In the genomic region with DNA sequence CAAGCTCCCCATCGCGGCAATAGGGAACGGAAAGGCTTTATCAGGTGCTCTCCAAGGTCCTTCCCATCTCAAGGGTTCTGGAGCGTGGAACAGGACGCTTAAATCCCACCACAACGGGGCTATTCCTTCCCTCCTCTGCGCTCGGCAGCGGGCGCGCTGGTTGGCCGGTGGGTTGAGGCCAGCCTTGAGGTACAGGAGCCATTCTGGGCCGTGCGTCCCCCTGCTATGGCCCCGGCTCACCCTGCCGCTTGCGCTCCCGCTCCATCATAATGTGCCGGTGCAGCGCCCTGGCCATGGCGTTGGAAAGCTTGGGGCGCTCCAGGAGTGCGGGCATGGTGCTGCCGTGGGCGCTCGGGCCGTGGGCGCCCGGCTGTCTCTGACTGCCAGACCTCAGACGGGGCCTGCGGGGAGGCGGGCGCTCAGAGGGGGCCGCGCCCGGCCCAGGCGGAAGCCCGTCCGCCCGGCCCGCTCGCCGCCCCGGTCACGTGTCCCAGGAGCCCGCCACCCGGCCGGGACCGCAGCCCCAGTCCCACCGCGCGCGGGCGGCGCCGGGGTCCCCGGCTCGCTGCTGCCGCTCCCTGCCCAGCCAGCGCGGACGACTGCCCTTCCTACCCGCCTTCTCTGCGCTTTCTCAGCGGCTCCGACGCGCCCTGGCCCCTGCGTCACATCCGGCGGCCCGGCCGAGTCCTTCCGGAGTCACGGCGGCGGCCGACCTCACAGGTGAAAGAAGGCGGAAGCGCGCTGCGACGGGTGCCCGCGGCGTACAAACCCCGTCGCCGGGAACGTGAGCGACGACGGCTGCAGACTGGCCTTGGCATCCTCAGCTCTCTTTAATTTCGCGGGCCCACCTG, we compare ENCODE assay signal across 1 cellular context.
TF ChIP-seq lines count a peak whose summit lies in the region.

A gene with protein sequence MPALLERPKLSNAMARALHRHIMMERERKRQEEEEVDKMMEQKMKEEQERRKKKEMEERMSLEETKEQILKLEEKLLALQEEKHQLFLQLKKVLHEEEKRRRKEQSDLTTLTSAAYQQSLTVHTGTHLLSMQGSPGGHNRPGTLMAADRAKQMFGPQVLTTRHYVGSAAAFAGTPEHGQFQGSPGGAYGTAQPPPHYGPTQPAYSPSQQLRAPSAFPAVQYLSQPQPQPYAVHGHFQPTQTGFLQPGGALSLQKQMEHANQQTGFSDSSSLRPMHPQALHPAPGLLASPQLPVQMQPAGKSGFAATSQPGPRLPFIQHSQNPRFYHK (minus strand): TSS at position 642 of the 851 bp plus-strand sequence. CDS start 308 bp downstream, at position 334.

TF ChIP-seq in HepG2, 621 proteins besides CTCF, POLR2A, EP300 and RAD21 (continued from another document and continues in another):
- TF ChIP-seq, protein P1, sequence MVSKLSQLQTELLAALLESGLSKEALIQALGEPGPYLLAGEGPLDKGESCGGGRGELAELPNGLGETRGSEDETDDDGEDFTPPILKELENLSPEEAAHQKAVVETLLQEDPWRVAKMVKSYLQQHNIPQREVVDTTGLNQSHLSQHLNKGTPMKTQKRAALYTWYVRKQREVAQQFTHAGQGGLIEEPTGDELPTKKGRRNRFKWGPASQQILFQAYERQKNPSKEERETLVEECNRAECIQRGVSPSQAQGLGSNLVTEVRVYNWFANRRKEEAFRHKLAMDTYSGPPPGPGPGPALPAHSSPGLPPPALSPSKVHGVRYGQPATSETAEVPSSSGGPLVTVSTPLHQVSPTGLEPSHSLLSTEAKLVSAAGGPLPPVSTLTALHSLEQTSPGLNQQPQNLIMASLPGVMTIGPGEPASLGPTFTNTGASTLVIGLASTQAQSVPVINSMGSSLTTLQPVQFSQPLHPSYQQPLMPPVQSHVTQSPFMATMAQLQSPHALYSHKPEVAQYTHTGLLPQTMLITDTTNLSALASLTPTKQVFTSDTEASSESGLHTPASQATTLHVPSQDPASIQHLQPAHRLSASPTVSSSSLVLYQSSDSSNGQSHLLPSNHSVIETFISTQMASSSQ (IDR thresholded peaks at IDR 0.05; ENCODE audit: low read depth), result no peak; the same call in 1 of the 2 replicates
- TF ChIP-seq, protein P1 (CRISPR knock-in tag; IDR thresholded peaks at IDR 0.05; ENCODE audit: borderline replicate concordance), result no peak; the same call in 1 of the 2 replicates
- TF ChIP-seq SMAD9 (CRISPR knock-in tag; IDR thresholded peaks at IDR 0.05), result no peak
- no peak for TF ChIP-seq NFATC3 (CRISPR knock-in tag; IDR thresholded peaks at IDR 0.05)
- TF ChIP-seq, protein P2, sequence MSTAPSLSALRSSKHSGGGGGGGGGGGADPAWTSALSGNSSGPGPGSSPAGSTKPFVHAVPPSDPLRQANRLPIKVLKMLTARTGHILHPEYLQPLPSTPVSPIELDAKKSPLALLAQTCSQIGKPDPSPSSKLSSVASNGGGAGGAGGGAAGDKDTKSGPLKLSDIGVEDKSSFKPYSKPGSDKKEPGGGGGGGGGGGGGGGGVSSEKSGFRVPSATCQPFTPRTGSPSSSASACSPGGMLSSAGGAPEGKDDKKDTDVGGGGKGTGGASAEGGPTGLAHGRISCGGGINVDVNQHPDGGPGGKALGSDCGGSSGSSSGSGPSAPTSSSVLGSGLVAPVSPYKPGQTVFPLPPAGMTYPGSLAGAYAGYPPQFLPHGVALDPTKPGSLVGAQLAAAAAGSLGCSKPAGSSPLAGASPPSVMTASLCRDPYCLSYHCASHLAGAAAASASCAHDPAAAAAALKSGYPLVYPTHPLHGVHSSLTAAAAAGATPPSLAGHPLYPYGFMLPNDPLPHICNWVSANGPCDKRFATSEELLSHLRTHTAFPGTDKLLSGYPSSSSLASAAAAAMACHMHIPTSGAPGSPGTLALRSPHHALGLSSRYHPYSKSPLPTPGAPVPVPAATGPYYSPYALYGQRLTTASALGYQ (CRISPR knock-in tag; IDR thresholded peaks at IDR 0.05), result peak; percentile 55; the same call in 1 of the 2 replicates
- TF ChIP-seq FOXP1 (IDR thresholded peaks at IDR 0.05), result no peak
- no peak for TF ChIP-seq FOXP1 (CRISPR knock-in tag; IDR thresholded peaks at IDR 0.05)
- TF ChIP-seq, protein P3, sequence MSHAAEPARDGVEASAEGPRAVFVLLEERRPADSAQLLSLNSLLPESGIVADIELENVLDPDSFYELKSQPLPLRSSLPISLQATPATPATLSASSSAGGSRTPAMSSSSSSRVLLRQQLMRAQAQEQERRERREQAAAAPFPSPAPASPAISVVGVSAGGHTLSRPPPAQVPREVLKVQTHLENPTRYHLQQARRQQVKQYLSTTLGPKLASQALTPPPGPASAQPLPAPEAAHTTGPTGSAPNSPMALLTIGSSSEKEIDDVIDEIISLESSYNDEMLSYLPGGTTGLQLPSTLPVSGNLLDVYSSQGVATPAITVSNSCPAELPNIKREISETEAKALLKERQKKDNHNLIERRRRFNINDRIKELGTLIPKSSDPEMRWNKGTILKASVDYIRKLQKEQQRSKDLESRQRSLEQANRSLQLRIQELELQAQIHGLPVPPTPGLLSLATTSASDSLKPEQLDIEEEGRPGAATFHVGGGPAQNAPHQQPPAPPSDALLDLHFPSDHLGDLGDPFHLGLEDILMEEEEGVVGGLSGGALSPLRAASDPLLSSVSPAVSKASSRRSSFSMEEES (CRISPR knock-in tag; IDR thresholded peaks at IDR 0.05), result peak; percentile 49; the same call in 1 of the 2 replicates
- TF ChIP-seq NFYB (CRISPR knock-in tag; IDR thresholded peaks at IDR 0.05), result peak; percentile 59
- 0 out of 2 replicates have a peak, but pooled peaks have one; percentile 58 for TF ChIP-seq ZBTB20 (CRISPR knock-in tag; IDR thresholded peaks at IDR 0.05; ENCODE audit: borderline replicate concordance, low read depth)
- no peak for TF ChIP-seq ZNF24 (IDR thresholded peaks at IDR 0.05)
- TF ChIP-seq, protein P4, sequence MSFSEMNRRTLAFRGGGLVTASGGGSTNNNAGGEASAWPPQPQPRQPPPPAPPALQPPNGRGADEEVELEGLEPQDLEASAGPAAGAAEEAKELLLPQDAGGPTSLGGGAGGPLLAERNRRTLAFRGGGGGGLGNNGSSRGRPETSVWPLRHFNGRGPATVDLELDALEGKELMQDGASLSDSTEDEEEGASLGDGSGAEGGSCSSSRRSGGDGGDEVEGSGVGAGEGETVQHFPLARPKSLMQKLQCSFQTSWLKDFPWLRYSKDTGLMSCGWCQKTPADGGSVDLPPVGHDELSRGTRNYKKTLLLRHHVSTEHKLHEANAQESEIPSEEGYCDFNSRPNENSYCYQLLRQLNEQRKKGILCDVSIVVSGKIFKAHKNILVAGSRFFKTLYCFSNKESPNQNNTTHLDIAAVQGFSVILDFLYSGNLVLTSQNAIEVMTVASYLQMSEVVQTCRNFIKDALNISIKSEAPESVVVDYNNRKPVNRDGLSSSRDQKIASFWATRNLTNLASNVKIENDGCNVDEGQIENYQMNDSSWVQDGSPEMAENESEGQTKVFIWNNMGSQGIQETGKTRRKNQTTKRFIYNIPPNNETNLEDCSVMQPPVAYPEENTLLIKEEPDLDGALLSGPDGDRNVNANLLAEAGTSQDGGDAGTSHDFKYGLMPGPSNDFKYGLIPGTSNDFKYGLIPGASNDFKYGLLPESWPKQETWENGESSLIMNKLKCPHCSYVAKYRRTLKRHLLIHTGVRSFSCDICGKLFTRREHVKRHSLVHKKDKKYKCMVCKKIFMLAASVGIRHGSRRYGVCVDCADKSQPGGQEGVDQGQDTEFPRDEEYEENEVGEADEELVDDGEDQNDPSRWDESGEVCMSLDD (CRISPR knock-in tag; IDR thresholded peaks at IDR 0.05; ENCODE audit: borderline replicate concordance), result no peak; the same call in 1 of the 2 replicates
- peak; percentile 93 for TF ChIP-seq CREB1 (IDR thresholded peaks at IDR 0.05)
- peak; percentile 96 for TF ChIP-seq CREB1 (CRISPR knock-in tag; IDR thresholded peaks at IDR 0.05)
- TF ChIP-seq, protein P5, sequence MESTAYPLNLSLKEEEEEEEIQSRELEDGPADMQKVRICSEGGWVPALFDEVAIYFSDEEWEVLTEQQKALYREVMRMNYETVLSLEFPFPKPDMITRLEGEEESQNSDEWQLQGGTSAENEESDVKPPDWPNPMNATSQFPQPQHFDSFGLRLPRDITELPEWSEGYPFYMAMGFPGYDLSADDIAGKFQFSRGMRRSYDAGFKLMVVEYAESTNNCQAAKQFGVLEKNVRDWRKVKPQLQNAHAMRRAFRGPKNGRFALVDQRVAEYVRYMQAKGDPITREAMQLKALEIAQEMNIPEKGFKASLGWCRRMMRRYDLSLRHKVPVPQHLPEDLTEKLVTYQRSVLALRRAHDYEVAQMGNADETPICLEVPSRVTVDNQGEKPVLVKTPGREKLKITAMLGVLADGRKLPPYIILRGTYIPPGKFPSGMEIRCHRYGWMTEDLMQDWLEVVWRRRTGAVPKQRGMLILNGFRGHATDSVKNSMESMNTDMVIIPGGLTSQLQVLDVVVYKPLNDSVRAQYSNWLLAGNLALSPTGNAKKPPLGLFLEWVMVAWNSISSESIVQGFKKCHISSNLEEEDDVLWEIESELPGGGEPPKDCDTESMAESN (CRISPR knock-in tag; conservative IDR thresholded peaks at IDR 0.05), result peak; percentile 85
- no peak for TF ChIP-seq CENPX (CRISPR knock-in tag; IDR thresholded peaks at IDR 0.05)
- TF ChIP-seq, protein P6, sequence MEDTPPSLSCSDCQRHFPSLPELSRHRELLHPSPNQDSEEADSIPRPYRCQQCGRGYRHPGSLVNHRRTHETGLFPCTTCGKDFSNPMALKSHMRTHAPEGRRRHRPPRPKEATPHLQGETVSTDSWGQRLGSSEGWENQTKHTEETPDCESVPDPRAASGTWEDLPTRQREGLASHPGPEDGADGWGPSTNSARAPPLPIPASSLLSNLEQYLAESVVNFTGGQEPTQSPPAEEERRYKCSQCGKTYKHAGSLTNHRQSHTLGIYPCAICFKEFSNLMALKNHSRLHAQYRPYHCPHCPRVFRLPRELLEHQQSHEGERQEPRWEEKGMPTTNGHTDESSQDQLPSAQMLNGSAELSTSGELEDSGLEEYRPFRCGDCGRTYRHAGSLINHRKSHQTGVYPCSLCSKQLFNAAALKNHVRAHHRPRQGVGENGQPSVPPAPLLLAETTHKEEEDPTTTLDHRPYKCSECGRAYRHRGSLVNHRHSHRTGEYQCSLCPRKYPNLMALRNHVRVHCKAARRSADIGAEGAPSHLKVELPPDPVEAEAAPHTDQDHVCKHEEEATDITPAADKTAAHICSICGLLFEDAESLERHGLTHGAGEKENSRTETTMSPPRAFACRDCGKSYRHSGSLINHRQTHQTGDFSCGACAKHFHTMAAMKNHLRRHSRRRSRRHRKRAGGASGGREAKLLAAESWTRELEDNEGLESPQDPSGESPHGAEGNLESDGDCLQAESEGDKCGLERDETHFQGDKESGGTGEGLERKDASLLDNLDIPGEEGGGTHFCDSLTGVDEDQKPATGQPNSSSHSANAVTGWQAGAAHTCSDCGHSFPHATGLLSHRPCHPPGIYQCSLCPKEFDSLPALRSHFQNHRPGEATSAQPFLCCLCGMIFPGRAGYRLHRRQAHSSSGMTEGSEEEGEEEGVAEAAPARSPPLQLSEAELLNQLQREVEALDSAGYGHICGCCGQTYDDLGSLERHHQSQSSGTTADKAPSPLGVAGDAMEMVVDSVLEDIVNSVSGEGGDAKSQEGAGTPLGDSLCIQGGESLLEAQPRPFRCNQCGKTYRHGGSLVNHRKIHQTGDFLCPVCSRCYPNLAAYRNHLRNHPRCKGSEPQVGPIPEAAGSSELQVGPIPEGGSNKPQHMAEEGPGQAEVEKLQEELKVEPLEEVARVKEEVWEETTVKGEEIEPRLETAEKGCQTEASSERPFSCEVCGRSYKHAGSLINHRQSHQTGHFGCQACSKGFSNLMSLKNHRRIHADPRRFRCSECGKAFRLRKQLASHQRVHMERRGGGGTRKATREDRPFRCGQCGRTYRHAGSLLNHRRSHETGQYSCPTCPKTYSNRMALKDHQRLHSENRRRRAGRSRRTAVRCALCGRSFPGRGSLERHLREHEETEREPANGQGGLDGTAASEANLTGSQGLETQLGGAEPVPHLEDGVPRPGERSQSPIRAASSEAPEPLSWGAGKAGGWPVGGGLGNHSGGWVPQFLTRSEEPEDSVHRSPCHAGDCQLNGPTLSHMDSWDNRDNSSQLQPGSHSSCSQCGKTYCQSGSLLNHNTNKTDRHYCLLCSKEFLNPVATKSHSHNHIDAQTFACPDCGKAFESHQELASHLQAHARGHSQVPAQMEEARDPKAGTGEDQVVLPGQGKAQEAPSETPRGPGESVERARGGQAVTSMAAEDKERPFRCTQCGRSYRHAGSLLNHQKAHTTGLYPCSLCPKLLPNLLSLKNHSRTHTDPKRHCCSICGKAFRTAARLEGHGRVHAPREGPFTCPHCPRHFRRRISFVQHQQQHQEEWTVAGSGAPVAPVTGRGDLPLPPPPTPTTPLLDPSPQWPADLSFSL (CRISPR knock-in tag; IDR thresholded peaks at IDR 0.05), result no peak
